Comparison of ENCODE assay signal across 2 cellular contexts in the genomic region with DNA sequence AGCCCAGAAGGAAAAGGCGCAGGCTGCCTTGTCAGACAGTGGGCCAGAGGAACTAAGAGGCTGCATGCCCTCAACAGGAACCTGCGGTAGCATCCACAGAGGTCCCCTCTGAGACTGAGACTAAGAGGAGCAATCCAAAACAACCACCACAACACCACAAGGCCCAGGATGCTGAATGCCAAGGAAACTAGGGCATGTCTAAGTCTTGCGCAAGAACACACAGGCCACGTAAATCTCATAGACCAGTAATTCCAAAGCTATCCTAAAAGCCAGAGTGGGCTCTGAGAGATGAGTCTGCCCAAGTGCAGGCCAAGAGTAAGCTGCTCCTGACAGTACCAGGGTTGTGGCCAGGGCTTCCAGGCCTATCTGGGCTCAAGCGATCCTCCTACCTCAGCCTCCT.
TF ChIP-seq lines count a peak whose summit lies in the region.

No MANE protein-coding gene starts in this region.

TF ChIP-seq in IMR-90, 13 proteins besides CTCF, POLR2A, EP300 and RAD21:
- TF ChIP-seq CEBPB (IDR thresholded peaks at IDR 0.05; ENCODE audit: low read depth, low read length) (peak; percentile 99), MXI1 (IDR thresholded peaks at IDR 0.05; ENCODE audit: borderline replicate concordance, low read depth, low read length) (no peak)

TF ChIP-seq in GM23338, 12 proteins besides CTCF, POLR2A, EP300 and RAD21:
- TF ChIP-seq ZNF114 (CRISPR knock-in tag; IDR thresholded peaks at IDR 0.05) = no peak
- TF ChIP-seq, protein P1, sequence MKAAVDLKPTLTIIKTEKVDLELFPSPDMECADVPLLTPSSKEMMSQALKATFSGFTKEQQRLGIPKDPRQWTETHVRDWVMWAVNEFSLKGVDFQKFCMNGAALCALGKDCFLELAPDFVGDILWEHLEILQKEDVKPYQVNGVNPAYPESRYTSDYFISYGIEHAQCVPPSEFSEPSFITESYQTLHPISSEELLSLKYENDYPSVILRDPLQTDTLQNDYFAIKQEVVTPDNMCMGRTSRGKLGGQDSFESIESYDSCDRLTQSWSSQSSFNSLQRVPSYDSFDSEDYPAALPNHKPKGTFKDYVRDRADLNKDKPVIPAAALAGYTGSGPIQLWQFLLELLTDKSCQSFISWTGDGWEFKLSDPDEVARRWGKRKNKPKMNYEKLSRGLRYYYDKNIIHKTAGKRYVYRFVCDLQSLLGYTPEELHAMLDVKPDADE (IDR thresholded peaks at IDR 0.05) = no peak
- TF ChIP-seq POLR2AphosphoS5 (IDR thresholded peaks at IDR 0.05; ENCODE audit: low read depth) = no peak
- no peak for TF ChIP-seq EZH2 (IDR thresholded peaks at IDR 0.05; ENCODE audit: low read depth, unreplicated experiment)
TF ChIP-seq in GM23338: peak in this region for 0.
